Comparison of ENCODE assay signal across 8 cellular contexts in the genomic region with DNA sequence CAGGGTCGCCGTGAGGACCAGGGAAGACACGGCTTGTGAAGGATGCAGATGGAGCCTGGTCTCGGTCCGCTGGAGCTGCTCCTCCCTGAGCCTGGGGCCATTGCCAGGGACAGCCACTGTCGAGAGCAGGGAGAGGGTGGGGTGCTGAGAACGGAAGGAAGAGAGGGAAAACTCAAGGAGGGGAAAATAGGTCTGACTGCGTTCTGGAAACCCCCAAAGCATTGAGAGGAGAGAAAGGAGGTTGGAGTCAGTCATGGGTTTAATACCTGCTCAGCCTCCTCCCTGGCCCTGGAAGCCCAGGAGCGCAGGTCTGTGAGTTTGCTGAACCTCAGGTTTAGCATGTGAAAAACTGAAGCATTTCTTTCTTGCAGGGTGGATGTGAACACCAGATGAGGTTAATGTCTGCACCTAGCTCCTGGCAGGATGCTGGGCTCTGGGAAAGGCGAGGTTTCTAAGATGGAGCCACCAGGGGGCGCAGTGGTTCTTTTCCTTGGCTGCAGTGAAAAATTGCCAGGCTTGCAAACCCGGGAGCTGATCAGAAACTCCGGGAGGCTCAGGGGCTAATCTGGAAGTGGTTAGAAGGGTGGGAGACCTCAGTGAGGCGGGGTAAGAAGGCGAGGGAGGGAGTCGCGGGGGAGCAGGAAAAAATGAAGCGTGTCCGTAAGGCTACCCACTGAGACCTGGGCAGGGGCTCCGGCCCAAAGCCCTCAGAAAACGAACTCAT. TPM values are rescaled to one million over a fixed set of nuclear protein-coding genes. Genes with fewer than 3 reads are reported as not detected.
DNase-seq lines count a peak whose midpoint lies in the region; ATAC-seq, FAIRE-seq and TF ChIP-seq lines count a peak whose summit lies in the region.

No MANE protein-coding gene starts in this region.

- CTCF ChIA-PET in A549 (lab: Yijun Ruan, JAX), result interaction anchor here (0.6 to 4.6 kb wide), 69 partner anchors 9 to 1108 kb away, joined by 3 to 50 read pairs (median 4); a partner anchor contains a TSS

- 39% methylated on average over 21 of the region's 21 CpGs for WGBS in A549 (ENCODE audit: missing lambda C conversion rate)

- peak; percentile 88 for TF ChIP-seq CTCF in A549 (IDR thresholded peaks at IDR 0.05)

- 0 out of 3 replicates have a peak, but pooled peaks cover 3% of the 10 kb centered on the region for H3K4me1 ChIP-seq in A549

- no peak overlapping the region for H3K4me3 ChIP-seq in A549

- no peak for TF ChIP-seq POLR2A in A549 (IDR thresholded peaks at IDR 0.05; ENCODE audit: low read length)

- ATAC-seq in A549 (peak; percentile 77 to 93), GM21515 (IDR thresholded peaks at IDR 0.05; ENCODE audit: unreplicated experiment) (no peak)

- TF ChIP-seq RAD21 in A549 (conservative IDR thresholded peaks at IDR 0.05 in 1 of 2, IDR thresholded peaks at IDR 0.05 in 1 of 2), result peak; percentile 90

- H3K27ac ChIP-seq in A549, result peak overlapping the region in 1 of 2 experiments; percentile 53; a peak in 1 of 6 replicates

- peak overlapping the region; percentile 48 for H3K4me2 ChIP-seq in A549

- POLR2A ChIA-PET in A549 (lab: Yijun Ruan, JAX), result interaction anchor here (0.6 kb wide), 1 partner anchor 365 kb away, joined by 9 read pairs; no protein-coding TSS in a partner anchor

- peak; percentile 64 to 76 for DNase-seq in A549 (ENCODE audit: low read depth in 1 of 2, low spot score in 1 of 2)
- peak; percentile 35 for DNase-seq in GM19240 (ENCODE audit: insufficient read length, low spot score)
- DNase-seq in NCI-H345 treated with DMSO at 0.1 percent for 48 hours (lab: John Stamatoyannopoulos, UW; ENCODE audit: unreplicated experiment), result peak; percentile 33
- DNase-seq in activated CD4-positive, alpha-beta T cell treated with anti-CD3 and anti-CD28 coated beads for 24 hours (ENCODE audit: low read depth in 2 of 2), result peak; percentile 69 to 72
- DNase-seq in cerebellum (ENCODE audit: low spot score), result peak; percentile 37
- DNase-seq in left kidney (ENCODE audit: low read depth, low spot score), result peak; percentile 75
- peak; percentile 76 for DNase-seq in stimulated activated CD4-positive, alpha-beta T cell treated with anti-CD3 and anti-CD28 coated beads, Interleukin-4, amount 100 ng/mL, for 24 hours

- no peak for FAIRE-seq in A549 (lab: Jason Lieb, UNC)

- no peaks in the 10 kb centered on the region for H3K9me3 ChIP-seq in A549

- TF ChIP-seq EP300 in A549 (IDR thresholded peaks at IDR 0.05), result no peak

TF ChIP-seq in A549, 52 proteins besides CTCF, POLR2A, EP300 and RAD21:
- TF ChIP-seq HDAC2 (IDR thresholded peaks at IDR 0.05) (no peak), MAFK (IDR thresholded peaks at IDR 0.05; ENCODE audit: partially characterized antibody) (peak; percentile 90), SMC3 (IDR thresholded peaks at IDR 0.05) (peak; percentile 89)
TF ChIP-seq in A549: peak in this region for 2.

RNA-seq across cellular contexts. Expression of a gene that starts 33.6 kb away (rescaled TPM):
- 28.2 and 34.8 TPM in 2 replicates for polyA plus RNA-seq in A549 (2011; rRNA removed)
- 12.8 and 18.2 TPM in 2 replicates for polyA plus RNA-seq in A549 (2012; cell fraction: cytosol; rRNA removed)
- polyA plus RNA-seq in A549 (2012; cell fraction: nucleus; rRNA removed), result 25.2 and 27.2 TPM in 2 replicates
- polyA plus RNA-seq in A549 (2017; fragmentation: RNase III; extraction: RNeasy Plus Mini Kit Qiagen cat#74134 plus additional on column Dnase treatment), result 27.0 to 29.2 TPM (median 28.8 TPM) in 3 replicates
- polyA minus RNA-seq in A549 (2011; rRNA and poly(A)+ RNA removed), result 15.7 and 18.3 TPM in 2 replicates
- total RNA-seq in cerebellum, result 69.5 TPM

RNA-seq across cellular contexts. Expression of a gene that starts 45.2 kb away (rescaled TPM):
- polyA plus RNA-seq in A549 (2011; rRNA removed) (1.5 and 2.4 TPM in 2 replicates), A549 (2017; fragmentation: RNase III; extraction: RNeasy Plus Mini Kit Qiagen cat#74134 plus additional on column Dnase treatment) (1.3 to 1.6 TPM (median 1.6 TPM) in 3 replicates)
- 1.6 and 2.6 TPM in 2 replicates for polyA plus RNA-seq in A549 (2012; cell fraction: cytosol; rRNA removed)
- 1.4 and 1.8 TPM in 2 replicates for polyA plus RNA-seq in A549 (2012; cell fraction: nucleus; rRNA removed)
- polyA minus RNA-seq in A549 (2011; rRNA and poly(A)+ RNA removed), result 0.92 and 1.9 TPM in 2 replicates
- total RNA-seq in cerebellum, result 8.6 TPM
